16 cellular contexts compared by ENCODE assay signal in the genomic region with DNA sequence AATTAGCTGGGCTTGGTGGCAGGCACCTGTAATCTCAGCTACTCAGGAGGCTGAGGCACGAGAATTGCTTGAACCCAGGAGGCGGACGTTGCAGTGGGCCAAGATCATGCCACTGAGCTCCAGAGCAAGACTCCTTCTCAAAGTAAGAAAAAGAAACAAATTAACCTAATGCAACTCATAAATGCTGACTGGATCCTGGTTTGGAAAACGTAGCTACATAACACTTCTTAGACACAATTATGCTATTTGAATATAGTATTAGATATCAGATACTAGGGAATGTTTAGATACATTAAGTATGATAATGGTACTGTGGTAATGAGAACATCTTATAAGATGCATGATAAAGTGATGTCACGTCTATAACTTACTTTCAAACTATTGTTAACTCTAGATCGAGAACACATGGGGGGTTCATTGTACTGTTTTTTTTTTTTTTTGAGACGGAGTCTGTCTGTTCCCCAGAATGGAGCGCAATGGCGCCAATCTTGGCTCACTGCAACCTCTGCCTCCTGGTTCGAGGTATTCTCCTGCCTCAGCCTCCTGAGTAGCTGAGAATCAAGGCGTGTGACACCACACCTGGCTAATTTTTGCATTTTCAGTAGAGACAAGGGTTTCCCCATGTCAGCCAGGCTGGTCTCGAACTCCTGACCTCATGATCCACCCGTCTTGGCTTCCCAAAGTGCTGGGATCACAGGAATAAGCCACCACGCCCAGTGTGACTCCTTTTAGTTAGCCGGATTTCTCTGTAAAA. TPM values are rescaled to one million over a fixed set of nuclear protein-coding genes. Genes with fewer than 3 reads are reported as not detected.
DNase-seq lines count a peak whose midpoint lies in the region; ATAC-seq, FAIRE-seq and TF ChIP-seq lines count a peak whose summit lies in the region.
"Had no signal": no experiment of that assay in that cellular context is flagged by ENCODE, and none has a peak within 500 bp of the region (broad histone marks: within the 10 kb centered on the region; RNA-seq: fewer than 3 reads in every experiment).

No MANE protein-coding gene starts in this region.

- POLR2A ChIA-PET in activated CD4-positive, alpha-beta memory T cell treated with anti-CD3 and anti-CD28 coated beads, Interleukin-2, amount 10 ng/mL, durations not matched to agents 7 days and 5 days (lab: Charles Lee) = interaction anchor here (1.1 to 1.6 kb wide), 4 partner anchors 14 to 196 kb away, joined by 3 to 5 read pairs (median 5); partner anchors contain the start of genes CNBP and COPG1
- POLR2A ChIA-PET in activated CD4-positive, alpha-beta memory T cell treated with anti-CD3 and anti-CD28 coated beads for 36 hours (lab: Charles Lee) = interaction anchor here (0.5 kb wide), 1 partner anchor 126 kb away, joined by 3 read pairs; no protein-coding TSS in a partner anchor
- POLR2A ChIA-PET in CD8-positive, alpha-beta memory T cell (lab: Charles Lee) = no interaction called here
- POLR2A ChIA-PET in K562 (lab: Yijun Ruan, JAX) = interaction anchor here (1.2 to 1.9 kb wide), 2 partner anchors 10 to 78 kb away, joined by 3 to 7 read pairs; no protein-coding TSS in a partner anchor

- H3K9me3 ChIP-seq in CD8-positive, alpha-beta memory T cell (ENCODE audit: low read length) = no peaks in the 10 kb centered on the region
- H3K9me3 ChIP-seq in K562 (replicated peaks; ENCODE audit: control insufficient read depth, insufficient read depth, low read depth, low read length) (no peaks in the 10 kb centered on the region), neutrophil (no peaks in the 10 kb centered on the region)
- H3K9me3 ChIP-seq: BLaER1 had no signal

- no peak for FAIRE-seq in K562 (lab: Jason Lieb, UNC)
- FAIRE-seq: A204.1 had no signal

- ATAC-seq in K562 = no peak

- no peak overlapping the region for H3K9ac ChIP-seq in K562 (ENCODE audit: insufficient read depth in 1 of 2, low read depth in 2 of 2, low read length in 2 of 2)
- H3K9ac ChIP-seq: BLaER1 had no signal

- no peaks in the 10 kb centered on the region for H3K9me1 ChIP-seq in K562 (ENCODE audit: control insufficient read depth, insufficient read depth, low read length)

- no peak overlapping the region for H2AFZ ChIP-seq in K562 (ENCODE audit: low read depth, low read length)

- H3K4me1 Mint-ChIP-seq in activated CD4-positive, alpha-beta memory T cell treated with anti-CD3 and anti-CD28 coated beads, Interleukin-2, amount 10 ng/mL, durations not matched to agents 7 days and 5 days = peaks cover 37% of the 10 kb centered on the region
- H3K4me1 Mint-ChIP-seq in activated CD4-positive, alpha-beta memory T cell treated with anti-CD3 and anti-CD28 coated beads for 36 hours (ENCODE audit: low read depth) = peaks cover 21% of the 10 kb centered on the region
- peaks cover 17 to 36% (median 30%) of the 10 kb centered on the region in 3 donors for H3K4me1 Mint-ChIP-seq in CD8-positive, alpha-beta memory T cell

- in situ Hi-C loops in K562 (cut with MboI) = no loop called here

- peaks cover 53% of the 10 kb centered on the region for H3K36me3 Mint-ChIP-seq in activated CD4-positive, alpha-beta memory T cell treated with anti-CD3 and anti-CD28 coated beads, Interleukin-2, amount 10 ng/mL, durations not matched to agents 7 days and 5 days (ENCODE audit: low read depth)
- peaks cover 49% of the 10 kb centered on the region for H3K36me3 Mint-ChIP-seq in activated CD4-positive, alpha-beta memory T cell treated with anti-CD3 and anti-CD28 coated beads for 36 hours
- peaks cover 3 to 56% (median 23%) of the 10 kb centered on the region in 3 donors for H3K36me3 Mint-ChIP-seq in CD8-positive, alpha-beta memory T cell

- H3K27me3 Mint-ChIP-seq in activated CD4-positive, alpha-beta memory T cell treated with anti-CD3 and anti-CD28 coated beads, Interleukin-2, amount 10 ng/mL, durations not matched to agents 7 days and 5 days = no peaks in the 10 kb centered on the region
- H3K27me3 Mint-ChIP-seq in activated CD4-positive, alpha-beta memory T cell treated with anti-CD3 and anti-CD28 coated beads for 36 hours = no peaks in the 10 kb centered on the region
- H3K27me3 Mint-ChIP-seq in CD8-positive, alpha-beta memory T cell = peaks cover 0 to 2% of the 10 kb centered on the region in 2 donors

- peaks cover 25% of the 10 kb centered on the region for H3K79me2 ChIP-seq in K562 (ENCODE audit: control insufficient read depth, insufficient read depth, low read length)

- H3K27ac ChIP-seq in CD8-positive, alpha-beta memory T cell (ENCODE audit: low read depth, low read length) = no peak overlapping the region
- H3K27ac ChIP-seq in K562 (ENCODE audit: extremely low read depth, low read depth, low read length) (no peak overlapping the region), neutrophil (peak overlapping the region; percentile 39)
- H3K27ac ChIP-seq: BLaER1 had no signal

- BruUV-seq in K562 (replicated peaks; lab: Mats Ljungman, UMichigan) = no TSS peak

- peak; percentile 52; the same call in 1 of the 2 replicates for TF ChIP-seq POLR2A in K562 (conservative IDR thresholded peaks at IDR 0.05)

- H3K27ac Mint-ChIP-seq in activated CD4-positive, alpha-beta memory T cell treated with anti-CD3 and anti-CD28 coated beads, Interleukin-2, amount 10 ng/mL, durations not matched to agents 7 days and 5 days = peak overlapping the region; percentile 16
- no peak overlapping the region for H3K27ac Mint-ChIP-seq in activated CD4-positive, alpha-beta memory T cell treated with anti-CD3 and anti-CD28 coated beads for 36 hours
- peak overlapping the region in 6 of 8 donors; percentile 23 to 71 (median 38) for H3K27ac Mint-ChIP-seq in CD8-positive, alpha-beta memory T cell

- no peak for TF ChIP-seq RAD21 in K562 (CRISPR knock-in tag; conservative IDR thresholded peaks at IDR 0.05 in 1 of 2, IDR thresholded peaks at IDR 0.05 in 1 of 2)

- intact Hi-C loops in activated CD4-positive, alpha-beta memory T cell treated with anti-CD3 and anti-CD28 coated beads for 36 hours (cut with micrococcal nuclease) = no loop called here
- intact Hi-C loops in K562 (cut with micrococcal nuclease) = no loop called here

- no peaks in the 10 kb centered on the region for H3K27me3 ChIP-seq in CD8-positive, alpha-beta memory T cell (ENCODE audit: insufficient read depth, low read length, poor library complexity, severe bottlenecking)
- H3K27me3 ChIP-seq in K562 (ENCODE audit: control insufficient read depth in 2 of 2, insufficient read depth in 2 of 2, low read length in 2 of 2) = no peaks in the 10 kb centered on the region
- H3K27me3 ChIP-seq in neutrophil = no peaks in the 10 kb centered on the region
- H3K27me3 ChIP-seq: BLaER1 had no signal

- H4K20me1 ChIP-seq in K562 (replicated peaks; ENCODE audit: control insufficient read depth, insufficient read depth, low read length) = no peaks in the 10 kb centered on the region

- TF ChIP-seq EP300 in K562 (IDR thresholded peaks at IDR 0.05; ENCODE audit: low read length) = no peak

- no peak overlapping the region for H3K4me2 ChIP-seq in K562 (ENCODE audit: insufficient read depth, low read length)
- H3K4me2 ChIP-seq: BLaER1 had no signal

- 88% methylated on average over 15 of the region's 15 CpGs for WGBS in K562 (ENCODE audit: insufficient coverage, low coverage, missing lambda C conversion rate)

- peaks cover 39% of the 10 kb centered on the region for H3K36me3 ChIP-seq in CD8-positive, alpha-beta memory T cell (ENCODE audit: insufficient read depth, low read length)
- peaks cover 47% of the 10 kb centered on the region for H3K36me3 ChIP-seq in K562 (ENCODE audit: control insufficient read depth, insufficient read depth, low read length)
- H3K36me3 ChIP-seq in neutrophil = peaks cover 58% of the 10 kb centered on the region

- H3K4me3 ChIP-seq in CD8-positive, alpha-beta memory T cell (ENCODE audit: low read length) = no peak overlapping the region
- H3K4me3 ChIP-seq in K562 (no peak overlapping the region), neutrophil (ENCODE audit: low read depth in 1 of 2, low read length in 1 of 2) (no peak overlapping the region)
- H3K4me3 ChIP-seq: BLaER1 had no signal

- DNase-seq in activated CD4-positive, alpha-beta memory T cell treated with anti-CD3 and anti-CD28 coated beads, Interleukin-2, amount 10 ng/mL, durations not matched to agents 7 days and 5 days = no peak
- DNase-seq in activated CD4-positive, alpha-beta memory T cell treated with anti-CD3 and anti-CD28 coated beads for 36 hours = no peak
- DNase-seq in CD8-positive, alpha-beta memory T cell = no peak
- DNase-seq in K562 (ENCODE audit: extremely low read depth in 1 of 4, low spot score in 3 of 4) = no peak
- no peak for DNase-seq in NCI-H510A treated with DMSO at 0.1 percent for 48 hours (lab: John Stamatoyannopoulos, UW)
- DNase-seq in glomerular visceral epithelial cell (ENCODE audit: extremely low spot score) = no peak
- DNase-seq: COR-L47, DMS153, NCI-H1092 treated with DMSO at 0.1 percent for 48 hours, NCI-H1694, NCI-H2107, NCI-H345, NCI-H69 had no signal

- H3K4me3 Mint-ChIP-seq in activated CD4-positive, alpha-beta memory T cell treated with anti-CD3 and anti-CD28 coated beads, Interleukin-2, amount 10 ng/mL, durations not matched to agents 7 days and 5 days = no peak overlapping the region
- no peak overlapping the region for H3K4me3 Mint-ChIP-seq in activated CD4-positive, alpha-beta memory T cell treated with anti-CD3 and anti-CD28 coated beads for 36 hours
- H3K4me3 Mint-ChIP-seq in CD8-positive, alpha-beta memory T cell = no peak overlapping the region

- H3K9me3 Mint-ChIP-seq in activated CD4-positive, alpha-beta memory T cell treated with anti-CD3 and anti-CD28 coated beads, Interleukin-2, amount 10 ng/mL, durations not matched to agents 7 days and 5 days = no peaks in the 10 kb centered on the region
- no peaks in the 10 kb centered on the region for H3K9me3 Mint-ChIP-seq in activated CD4-positive, alpha-beta memory T cell treated with anti-CD3 and anti-CD28 coated beads for 36 hours
- no peaks in the 10 kb centered on the region for H3K9me3 Mint-ChIP-seq in CD8-positive, alpha-beta memory T cell

- TF ChIP-seq CTCF in K562 (IDR thresholded peaks at IDR 0.05 in 2 of 3, conservative IDR thresholded peaks at IDR 0.05 in 1 of 3; ENCODE audit: insufficient read depth in 2 of 3, low read depth in 1 of 3, low read length in 3 of 3) = no peak
- no peak for TF ChIP-seq CTCF in neutrophil (IDR thresholded peaks at IDR 0.05)

- H3K4me1 ChIP-seq in CD8-positive, alpha-beta memory T cell (ENCODE audit: insufficient read depth, low read length) = peaks cover 5% of the 10 kb centered on the region
- peaks cover 0 to 6% of the 10 kb centered on the region in 2 experiments; a peak in 3 of 5 replicates for H3K4me1 ChIP-seq in K562 (replicated peaks in 1 of 2; ENCODE audit: control insufficient read depth in 2 of 2, insufficient read depth in 2 of 2, low read length in 2 of 2)
- H3K4me1 ChIP-seq in neutrophil (ENCODE audit: control insufficient read depth in 1 of 2, insufficient read depth in 1 of 2, low read depth in 1 of 2, low read length in 1 of 2) = peaks cover 10 to 11% of the 10 kb centered on the region in 2 experiments

- CTCF ChIA-PET in activated CD4-positive, alpha-beta memory T cell treated with anti-CD3 and anti-CD28 coated beads, Interleukin-2, amount 10 ng/mL, durations not matched to agents 7 days and 5 days (lab: Charles Lee) = interaction anchor here (0.7 to 3.0 kb wide), 4 partner anchors 10 to 197 kb away, joined by 3 to 15 read pairs (median 9); no protein-coding TSS in a partner anchor
- CTCF ChIA-PET in activated CD4-positive, alpha-beta memory T cell treated with anti-CD3 and anti-CD28 coated beads for 36 hours (lab: Charles Lee) = interaction anchor here (0.8 to 1.0 kb wide), 3 partner anchors 10 to 150 kb away, joined by 3 to 4 read pairs (median 3); a partner anchor contains a TSS
- CTCF ChIA-PET in CD8-positive, alpha-beta memory T cell (lab: Charles Lee) = interaction anchor here (1.4 to 1.5 kb wide), 2 partner anchors 113 to 197 kb away, joined by 4 read pairs; no protein-coding TSS in a partner anchor
- CTCF ChIA-PET in K562 (lab: Yijun Ruan, JAX; ENCODE audit: low intra/inter-chr PET ratio) = no interaction called here

RNA-seq across cellular contexts. Expression of gene ISY1, which starts 5.9 kb away (rescaled TPM):
- 10 to 100 TPM; 63.9 to 66.2 TPM for total RNA-seq in activated CD4-positive, alpha-beta memory T cell treated with anti-CD3 and anti-CD28 coated beads, Interleukin-2, amount 10 ng/mL, durations not matched to agents 7 days and 5 days
- total RNA-seq in activated CD4-positive, alpha-beta memory T cell treated with anti-CD3 and anti-CD28 coated beads for 36 hours = 10 to 100 TPM; 60.7 to 61.7 TPM
- total RNA-seq in CD8-positive, alpha-beta memory T cell = 10 to 100 TPM; 84.6 to 94.7 TPM
- polyA plus RNA-seq in CD8-positive, alpha-beta memory T cell = 91.6 TPM
- total RNA-seq in K562 (2011; cell fraction: chromatin; rRNA removed; ENCODE audit: low replicate concordance) = 6.4 and 9.0 TPM in 2 replicates
- total RNA-seq in K562 (2011; cell fraction: nucleolus; rRNA removed) = 3.6 and 4.8 TPM in 2 replicates
- total RNA-seq in K562 (2011; cell fraction: nucleoplasm; rRNA removed) = 5.1 and 7.9 TPM in 2 replicates
- 30.1 and 31.6 TPM in 2 replicates for total RNA-seq in K562 (2014; rRNA removed)
- 37.7 and 45.3 TPM in 2 replicates for total RNA-seq in K562 (2014; rRNA removed; fragmentation: Illumina TruSeq; extraction: Trizol)
- 32.8 and 39.0 TPM in 2 replicates for total RNA-seq in K562 (2015; rRNA removed; fragmentation: Illumina TruSeq; extraction: Trizol)
- 26.1 and 29.6 TPM in 2 replicates for total RNA-seq in K562 (2021)
- 27.8 and 32.9 TPM in 2 replicates for polyA plus RNA-seq in K562 (2011; rRNA removed)
- polyA plus RNA-seq in K562 (2011; cell fraction: cytosol; rRNA removed) = 42.7 and 44.7 TPM in 2 replicates
- polyA plus RNA-seq in K562 (2011; cell fraction: nucleus; rRNA removed) = 5.8 and 6.4 TPM in 2 replicates
- polyA plus RNA-seq in K562 (2012) = 27.8 and 32.1 TPM in 2 replicates
- 22.4 and 27.0 TPM in 2 replicates for polyA plus RNA-seq in K562 (2014; fragmentation: Illumina TruSeq; extraction: Trizol)
- 10 to 100 TPM; 41.9 to 50.0 TPM for polyA plus RNA-seq in K562 (2014; fragmentation: Nextera tagmentation; extraction: Ambion mirVana)
- 23.4 and 23.5 TPM in 2 replicates for polyA plus RNA-seq in K562 (2014; rRNA removed)
- polyA minus RNA-seq in K562 (2011; rRNA and poly(A)+ RNA removed) = 18.0 and 19.9 TPM in 2 replicates
- polyA minus RNA-seq in K562 (2011; cell fraction: cytosol; rRNA and poly(A)+ RNA removed) = 12.8 and 16.4 TPM in 2 replicates
- 5.4 and 6.1 TPM in 2 replicates for polyA minus RNA-seq in K562 (2011; cell fraction: nucleus; rRNA and poly(A)+ RNA removed)

RNA-seq across cellular contexts. Expression of gene CNBP, which starts 16.9 kb away (rescaled TPM):
- total RNA-seq in activated CD4-positive, alpha-beta memory T cell treated with anti-CD3 and anti-CD28 coated beads, Interleukin-2, amount 10 ng/mL, durations not matched to agents 7 days and 5 days = 100 to 1,000 TPM; 321 to 322 TPM
- total RNA-seq in activated CD4-positive, alpha-beta memory T cell treated with anti-CD3 and anti-CD28 coated beads for 36 hours = 100 to 1,000 TPM; 342 to 348 TPM
- total RNA-seq in CD8-positive, alpha-beta memory T cell = 100 to 1,000 TPM; 474 to 487 TPM
- 931 TPM for polyA plus RNA-seq in CD8-positive, alpha-beta memory T cell
- total RNA-seq in K562 (2011; cell fraction: chromatin; rRNA removed; ENCODE audit: low replicate concordance) = 92.9 and 163 TPM in 2 replicates
- total RNA-seq in K562 (2011; cell fraction: nucleolus; rRNA removed) = 61.9 and 72.2 TPM in 2 replicates
- total RNA-seq in K562 (2011; cell fraction: nucleoplasm; rRNA removed) = 89.3 and 110 TPM in 2 replicates
- total RNA-seq in K562 (2014; rRNA removed) = 283 and 284 TPM in 2 replicates
- 338 and 375 TPM in 2 replicates for total RNA-seq in K562 (2014; rRNA removed; fragmentation: Illumina TruSeq; extraction: Trizol)
- total RNA-seq in K562 (2015; rRNA removed; fragmentation: Illumina TruSeq; extraction: Trizol) = 321 and 348 TPM in 2 replicates
- 331 and 354 TPM in 2 replicates for total RNA-seq in K562 (2021)
- 387 and 478 TPM in 2 replicates for polyA plus RNA-seq in K562 (2011; rRNA removed)
- 251 and 375 TPM in 2 replicates for polyA plus RNA-seq in K562 (2011; cell fraction: cytosol; rRNA removed)
- 114 and 190 TPM in 2 replicates for polyA plus RNA-seq in K562 (2011; cell fraction: nucleus; rRNA removed)
- polyA plus RNA-seq in K562 (2012) = 291 and 314 TPM in 2 replicates
- 390 and 412 TPM in 2 replicates for polyA plus RNA-seq in K562 (2014; fragmentation: Illumina TruSeq; extraction: Trizol)
- polyA plus RNA-seq in K562 (2014; fragmentation: Nextera tagmentation; extraction: Ambion mirVana) = 100 to 1,000 TPM; 708 to 717 TPM
- polyA plus RNA-seq in K562 (2014; rRNA removed) = 404 and 421 TPM in 2 replicates
- 394 and 432 TPM in 2 replicates for polyA minus RNA-seq in K562 (2011; rRNA and poly(A)+ RNA removed)
- polyA minus RNA-seq in K562 (2011; cell fraction: cytosol; rRNA and poly(A)+ RNA removed) = 139 and 145 TPM in 2 replicates
- 33.1 and 62.2 TPM in 2 replicates for polyA minus RNA-seq in K562 (2011; cell fraction: nucleus; rRNA and poly(A)+ RNA removed)

RNA-seq across cellular contexts. Expression of gene RAB43, which starts 45.2 kb away (rescaled TPM):
- total RNA-seq in activated CD4-positive, alpha-beta memory T cell treated with anti-CD3 and anti-CD28 coated beads, Interleukin-2, amount 10 ng/mL, durations not matched to agents 7 days and 5 days = 10 to 100 TPM; 46.3 to 48.1 TPM
- total RNA-seq in activated CD4-positive, alpha-beta memory T cell treated with anti-CD3 and anti-CD28 coated beads for 36 hours = 10 to 100 TPM; 45.7 to 49.7 TPM
- total RNA-seq in CD8-positive, alpha-beta memory T cell = 10 to 100 TPM; 22.9 to 28.6 TPM
- polyA plus RNA-seq in CD8-positive, alpha-beta memory T cell = 14.9 TPM
- total RNA-seq in K562 (2011; cell fraction: chromatin; rRNA removed; ENCODE audit: low replicate concordance) = 1.8 and 11.3 TPM in 2 replicates
- total RNA-seq in K562 (2011; cell fraction: nucleolus; rRNA removed) = 6.7 and 7.5 TPM in 2 replicates
- 4.0 and 6.0 TPM in 2 replicates for total RNA-seq in K562 (2011; cell fraction: nucleoplasm; rRNA removed)
- total RNA-seq in K562 (2014; rRNA removed) (3.2 and 4.1 TPM in 2 replicates), K562 (2014; rRNA removed; fragmentation: Illumina TruSeq; extraction: Trizol) (not detected in 2 replicates), K562 (2015; rRNA removed; fragmentation: Illumina TruSeq; extraction: Trizol) (0.57 and 1.1 TPM in 2 replicates), K562 (2021) (5.4 and 6.8 TPM in 2 replicates)
- polyA plus RNA-seq in K562 (2011; rRNA removed) (1.7 and 2.5 TPM in 2 replicates), K562 (2014; fragmentation: Illumina TruSeq; extraction: Trizol) (1.4 TPM in 1 of 2 replicates, not detected in the other), K562 (2014; fragmentation: Nextera tagmentation; extraction: Ambion mirVana) (under 1 TPM; 0.04 to 0.07 TPM), K562 (2014; rRNA removed) (2.9 and 3.8 TPM in 2 replicates)
- polyA plus RNA-seq in K562 (2011; cell fraction: cytosol; rRNA removed) = 2.9 and 5.1 TPM in 2 replicates
- polyA plus RNA-seq in K562 (2011; cell fraction: nucleus; rRNA removed) = 9.6 and 11.4 TPM in 2 replicates
- polyA plus RNA-seq in K562 (2012) = 2.9 and 15.6 TPM in 2 replicates
- 0.24 and 0.88 TPM in 2 replicates for polyA minus RNA-seq in K562 (2011; rRNA and poly(A)+ RNA removed)
- 1.5 and 2.3 TPM in 2 replicates for polyA minus RNA-seq in K562 (2011; cell fraction: cytosol; rRNA and poly(A)+ RNA removed)
- 2.8 and 3.2 TPM in 2 replicates for polyA minus RNA-seq in K562 (2011; cell fraction: nucleus; rRNA and poly(A)+ RNA removed)
